Comparison of ENCODE assay signal across 11 cellular contexts in genomic region chr11:118991486-118992038, GRCh38. TPM values are rescaled to one million over a fixed set of nuclear protein-coding genes. Genes with fewer than 3 reads are reported as not detected.
"Had no signal": no experiment of that assay in that cellular context is flagged by ENCODE, and none has a peak within 500 bp of the region (broad histone marks: within the 10 kb centered on the region; RNA-seq: fewer than 3 reads in every experiment).

No MANE protein-coding gene starts in this region.

RNA-seq across cellular contexts. Expression of gene FOXR1, which starts 20.0 kb away (rescaled TPM):
- total RNA-seq: OCI-LY7, PC-3, PC-9, Peyer's patch, Right ventricle myocardium inferior, Right ventricle myocardium superior, RPMI7951, SJCRH30, SJSA1, SK-MEL-5 had no signal
- polyA plus RNA-seq: SK-N-SH had no signal

RNA-seq across cellular contexts. Expression of gene UPK2, which starts 35.5 kb away (rescaled TPM):
- total RNA-seq: Peyer's patch, Right ventricle myocardium inferior, Right ventricle myocardium superior, RPMI7951, SJCRH30, SJSA1, SK-MEL-5 had no signal
